ENCODE assay signal across 28 cellular contexts in genomic region chr6:156999762-157000161, GRCh38.
A peak's percentile ranks its signal among the peaks of the same experiment; 100 is the strongest.
DNase-seq lines count a peak whose midpoint lies in the region; ATAC-seq, FAIRE-seq and TF ChIP-seq lines count a peak whose summit lies in the region.
"Had no signal": no experiment of that assay in that cellular context is flagged by ENCODE, and none has a peak within 500 bp of the region (broad histone marks: within the 10 kb centered on the region; RNA-seq: fewer than 3 reads in every experiment).

No MANE protein-coding gene starts in this region.

- H3K27me3 ChIP-seq in cardiac muscle cell (no peaks in the 10 kb centered on the region), right cardiac atrium (ENCODE audit: control insufficient read depth, insufficient read depth) (no peaks in the 10 kb centered on the region), astrocyte (ENCODE audit: insufficient read depth, low read length) (no peaks in the 10 kb centered on the region)
- H3K27me3 ChIP-seq: BLaER1 had no signal

- no peak for FAIRE-seq in astrocyte (lab: Jason Lieb, UNC)
- FAIRE-seq: A204.1, GM12878, H54 had no signal

- H3K9ac ChIP-seq in astrocyte (ENCODE audit: low read length), result no peak overlapping the region
- H3K9ac ChIP-seq: BLaER1 had no signal

- no peak for ATAC-seq in right cardiac atrium
- no peak for ATAC-seq in stimulated activated effector memory CD8-positive, alpha-beta T cell treated with anti-CD3 and anti-CD28 coated beads, Interleukin-12 subunit alpha, Interleukin-12 subunit beta, amount 100 ng/mL, for 72 hours
- ATAC-seq: GM12878, Panc1 had no signal

- peaks cover 95% of the 10 kb centered on the region for H3K79me2 ChIP-seq in astrocyte (ENCODE audit: insufficient read depth, low read length)

- no peak overlapping the region for H3K27ac Mint-ChIP-seq in astrocyte (ENCODE audit: unreplicated experiment)
- H3K27ac Mint-ChIP-seq in stimulated activated effector memory CD8-positive, alpha-beta T cell treated with anti-CD3 and anti-CD28 coated beads, Interleukin-12 subunit alpha, Interleukin-12 subunit beta, amount 100 ng/mL, for 72 hours, result peak overlapping the region; percentile 3
- H3K27ac Mint-ChIP-seq: CD4-positive, alpha-beta T cell had no signal

- intact Hi-C loops in right cardiac atrium (cut with DNase I), result no loop called here

- peaks cover 76% of the 10 kb centered on the region for H4K20me1 ChIP-seq in astrocyte (ENCODE audit: insufficient read depth, low read length)

- peaks cover 6% of the 10 kb centered on the region for H3K36me3 Mint-ChIP-seq in astrocyte (ENCODE audit: low read depth, unreplicated experiment)
- H3K36me3 Mint-ChIP-seq in stimulated activated effector memory CD8-positive, alpha-beta T cell treated with anti-CD3 and anti-CD28 coated beads, Interleukin-12 subunit alpha, Interleukin-12 subunit beta, amount 100 ng/mL, for 72 hours, result peaks cover 7% of the 10 kb centered on the region

- peak overlapping the region; percentile 60 for H3K4me3 Mint-ChIP-seq in astrocyte (ENCODE audit: unreplicated experiment)
- no peak overlapping the region for H3K4me3 Mint-ChIP-seq in stimulated activated effector memory CD8-positive, alpha-beta T cell treated with anti-CD3 and anti-CD28 coated beads, Interleukin-12 subunit alpha, Interleukin-12 subunit beta, amount 100 ng/mL, for 72 hours
- H3K4me3 Mint-ChIP-seq: CD4-positive, alpha-beta T cell; IgD-negative memory B cell had no signal

- DNase-seq in cardiac muscle cell (ENCODE audit: low read depth in 1 of 2, low spot score in 1 of 2) (no peak), right cardiac atrium (no peak), astrocyte (ENCODE audit: low read depth) (no peak), myocyte (ENCODE audit: low read depth) (peak; percentile 17), ureter (ENCODE audit: low spot score) (no peak), NCI-H1930 (lab: John Stamatoyannopoulos, UW) (no peak), CD1c-positive myeloid dendritic cell (ENCODE audit: extremely low spot score) (no peak)
- DNase-seq in stimulated activated effector memory CD8-positive, alpha-beta T cell treated with anti-CD3 and anti-CD28 coated beads, Interleukin-12 subunit alpha, Interleukin-12 subunit beta, amount 100 ng/mL, for 72 hours (ENCODE audit: low spot score in 2 of 2), result no peak
- DNase-seq: Caco-2; CD4-positive, alpha-beta T cell; DMS 273 treated with DMSO at 0.1 percent for 48 hours; DMS79; EL; GDM1; NCI-H1048; NCI-H1417; NCI-H1694; NCI-H2081; NCI-H2227 treated with DMSO at 0.1 percent for 48 hours; NCI-H526 treated with DMSO at 0.1 percent for 48 hours; SHP77 treated with DMSO at 0.1 percent for 48 hours had no signal

- H3K27ac ChIP-seq in cardiac muscle cell (peak overlapping the region; percentile 56), right cardiac atrium (ENCODE audit: low read length) (no peak overlapping the region), astrocyte (ENCODE audit: low read depth, low read length) (no peak overlapping the region)
- H3K27ac ChIP-seq: BLaER1, HL-60 had no signal

- TF ChIP-seq CTCF in cardiac muscle cell (IDR thresholded peaks at IDR 0.05; ENCODE audit: low read depth, low read length) (no peak), astrocyte (IDR thresholded peaks at IDR 0.05; ENCODE audit: insufficient read depth, low read depth, low read length) (no peak)

- WGBS in right cardiac atrium, result 99% methylated on average over 3 of the region's 3 CpGs

- no peaks in the 10 kb centered on the region for H3K27me3 Mint-ChIP-seq in astrocyte (ENCODE audit: low read depth, unreplicated experiment)
- H3K27me3 Mint-ChIP-seq: CD4-positive, alpha-beta T cell; IgD-negative memory B cell had no signal

- H3K9me3 Mint-ChIP-seq in astrocyte (ENCODE audit: unreplicated experiment), result no peaks in the 10 kb centered on the region
- no peaks in the 10 kb centered on the region for H3K9me3 Mint-ChIP-seq in stimulated activated effector memory CD8-positive, alpha-beta T cell treated with anti-CD3 and anti-CD28 coated beads, Interleukin-12 subunit alpha, Interleukin-12 subunit beta, amount 100 ng/mL, for 72 hours
- H3K9me3 Mint-ChIP-seq: CD4-positive, alpha-beta T cell; IgD-negative memory B cell had no signal

- H3K4me1 Mint-ChIP-seq in astrocyte (ENCODE audit: low read depth, unreplicated experiment), result peaks cover 9% of the 10 kb centered on the region
- H3K4me1 Mint-ChIP-seq in stimulated activated effector memory CD8-positive, alpha-beta T cell treated with anti-CD3 and anti-CD28 coated beads, Interleukin-12 subunit alpha, Interleukin-12 subunit beta, amount 100 ng/mL, for 72 hours, result peaks cover 47% of the 10 kb centered on the region

- H3K36me3 ChIP-seq in cardiac muscle cell (no peaks in the 10 kb centered on the region), astrocyte (ENCODE audit: insufficient read depth, low read length) (no peaks in the 10 kb centered on the region)

- H3K4me1 ChIP-seq in cardiac muscle cell (ENCODE audit: low read depth) (no peaks in the 10 kb centered on the region), right cardiac atrium (ENCODE audit: control insufficient read depth, insufficient read depth, low read length) (peaks cover 3% of the 10 kb centered on the region), astrocyte (ENCODE audit: insufficient read depth, low read length) (no peaks in the 10 kb centered on the region)
- H3K4me1 ChIP-seq: BLaER1, Caco-2 had no signal

- H3K4me3 ChIP-seq in cardiac muscle cell, result no peak overlapping the region
- no peak overlapping the region for H3K4me3 ChIP-seq in right cardiac atrium (ENCODE audit: low read length)
- no peak overlapping the region for H3K4me3 ChIP-seq in astrocyte (ENCODE audit: insufficient read depth, low read depth, low read length)
- H3K4me3 ChIP-seq: BLaER1, GM12878 had no signal

- H3K9me3 ChIP-seq in cardiac muscle cell (ENCODE audit: low read depth), result no peaks in the 10 kb centered on the region
- no peaks in the 10 kb centered on the region for H3K9me3 ChIP-seq in right cardiac atrium (ENCODE audit: control insufficient read depth, low read length)
- H3K9me3 ChIP-seq in astrocyte (ENCODE audit: insufficient read depth, low read depth, low read length), result no peaks in the 10 kb centered on the region
- H3K9me3 ChIP-seq: BLaER1, Caco-2 had no signal

- H3K4me2 ChIP-seq in astrocyte (ENCODE audit: low read length), result no peak overlapping the region
- H3K4me2 ChIP-seq: BLaER1 had no signal

- no peak overlapping the region for H2AFZ ChIP-seq in astrocyte (ENCODE audit: low read depth, low read length)
